In genomic region chr6:41637179-41638001, GRCh38 we compare ENCODE assay signal across 10 cellular contexts. TPM values are rescaled to one million over a fixed set of nuclear protein-coding genes. Genes with fewer than 3 reads are reported as not detected.
A peak's percentile ranks its signal among the peaks of the same experiment; 100 is the strongest.
DNase-seq lines count a peak whose midpoint lies in the region; ATAC-seq and TF ChIP-seq lines count a peak whose summit lies in the region.
"Had no signal": no experiment of that assay in that cellular context is flagged by ENCODE, and none has a peak within 500 bp of the region (broad histone marks: within the 10 kb centered on the region; RNA-seq: fewer than 3 reads in every experiment).

No MANE protein-coding gene starts in this region.

- TF ChIP-seq POLR2A in body of pancreas (IDR thresholded peaks at IDR 0.05) (no peak), spleen (IDR thresholded peaks at IDR 0.05) (no peak)

- ATAC-seq in body of pancreas, result peak; percentile 14
- ATAC-seq in HG03378 (IDR thresholded peaks at IDR 0.05; ENCODE audit: unreplicated experiment), result no peak

- intact Hi-C loops in body of pancreas (cut with DNase I), result no loop called here
- intact Hi-C loops in spleen (cut with DNase I; ENCODE audit: low total_unique reads), result no loop called here

- H3K9me3 ChIP-seq in HUES64 (ENCODE audit: insufficient read depth, low read depth, low read length) (no peaks in the 10 kb centered on the region), body of pancreas (no peaks in the 10 kb centered on the region), spleen (no peaks in the 10 kb centered on the region)

- WGBS in HUES64, result 2% methylated on average over 57 of the region's 57 CpGs
- WGBS in body of pancreas, 2 donors, result 8 to 13% methylated on average over 17 to 47 of the region's 57 CpGs
- WGBS in spleen, 5 donors, result 13 to 30% (median 21%) methylated on average over 35 to 57 of the region's 57 CpGs

- no peaks in the 10 kb centered on the region for H3K36me3 ChIP-seq in HUES64 (ENCODE audit: insufficient read depth, low read length)
- no peaks in the 10 kb centered on the region for H3K36me3 ChIP-seq in body of pancreas (replicated peaks in 1 of 2; ENCODE audit: insufficient read depth in 1 of 2, low read depth in 2 of 2)
- no peaks in the 10 kb centered on the region for H3K36me3 ChIP-seq in spleen

- H3K27me3 ChIP-seq in HUES64 (ENCODE audit: insufficient read depth, low read length) (peaks cover 64% of the 10 kb centered on the region), body of pancreas (peaks cover 0 to 25% of the 10 kb centered on the region in 2 donors), spleen (replicated peaks in 1 of 7) (peaks cover 7 to 70% (median 36%) of the 10 kb centered on the region in 7 donors)

- H3K27ac ChIP-seq in HUES64 (ENCODE audit: low read depth, low read length), result no peak overlapping the region
- H3K27ac ChIP-seq in body of pancreas, result no peak overlapping the region
- no peak overlapping the region for H3K27ac ChIP-seq in spleen

- H3K4me3 ChIP-seq in HUES64 (ENCODE audit: low read length) (peak overlapping the region; percentile 88), body of pancreas (no peak overlapping the region), spleen (peak overlapping the region in 6 of 8 donors; percentile 20 to 68 (median 36))

- TF ChIP-seq CTCF in body of pancreas (IDR thresholded peaks at IDR 0.05), result no peak
- no peak for TF ChIP-seq CTCF in spleen (IDR thresholded peaks at IDR 0.05 in 8 of 11, conservative IDR thresholded peaks at IDR 0.05 in 3 of 11)

- DNase-seq in body of pancreas (peak in 3 of 4 donors; percentile 18 to 32 (median 20)), kidney tubule cell (ENCODE audit: low spot score) (peak; percentile 31), spleen (peak; percentile 58), NCI-H187 (lab: John Stamatoyannopoulos, UW) (no peak), NCI-H446 (lab: John Stamatoyannopoulos, UW) (no peak), GF-D8 (lab: John Stamatoyannopoulos, UW) (no peak)
- DNase-seq: activated CD4-positive, alpha-beta T cell treated with anti-CD3 and anti-CD28 coated beads, Interleukin-2, amount 50 U/mL, for 4 hours; Karpas-422 had no signal

- H3K9ac ChIP-seq in HUES64 (ENCODE audit: low read depth, low read length), result peak overlapping the region; percentile 65; the same call in 1 of the 2 replicates

- H3K4me1 ChIP-seq in HUES64 (ENCODE audit: insufficient read depth, low read length) (peaks cover 35% of the 10 kb centered on the region), body of pancreas (peaks cover 25% of the 10 kb centered on the region), spleen (peaks cover 14 to 34% (median 26%) of the 10 kb centered on the region in 6 donors)

RNA-seq across cellular contexts. Expression of gene MDFI, which starts 0.9 kb away (rescaled TPM):
- 54.2 TPM for polyA plus RNA-seq in HUES64 (2013, experiment 1 of 2)
- 68.2 TPM for polyA plus RNA-seq in HUES64 (2013, experiment 2 of 2)
- total RNA-seq in body of pancreas (1 to 10 TPM; 4.9 to 6.7 TPM), spleen (under 1 TPM in 2 of 7 donors, not detected in 5; 0.47 to 0.82 TPM)
- under 1 TPM; 0.28 to 0.68 (median 0.35) TPM for polyA plus RNA-seq in spleen

Comparison
In these comparisons a context has a peak if more than half of its experiments do, and no peak if none do; other contexts are left out.
1. H3K4me3 ChIP-seq: peak in HUES64 (single experiment) and spleen (6 of 8); none in body of pancreas (0 of 2).
2. DNase-seq: peak in body of pancreas (3 of 4), kidney tubule cell (single experiment) and spleen (single experiment); none in NCI-H187 (0 of 2), NCI-H446 (0 of 2) and GF-D8 (single experiment).